In the genomic region with DNA sequence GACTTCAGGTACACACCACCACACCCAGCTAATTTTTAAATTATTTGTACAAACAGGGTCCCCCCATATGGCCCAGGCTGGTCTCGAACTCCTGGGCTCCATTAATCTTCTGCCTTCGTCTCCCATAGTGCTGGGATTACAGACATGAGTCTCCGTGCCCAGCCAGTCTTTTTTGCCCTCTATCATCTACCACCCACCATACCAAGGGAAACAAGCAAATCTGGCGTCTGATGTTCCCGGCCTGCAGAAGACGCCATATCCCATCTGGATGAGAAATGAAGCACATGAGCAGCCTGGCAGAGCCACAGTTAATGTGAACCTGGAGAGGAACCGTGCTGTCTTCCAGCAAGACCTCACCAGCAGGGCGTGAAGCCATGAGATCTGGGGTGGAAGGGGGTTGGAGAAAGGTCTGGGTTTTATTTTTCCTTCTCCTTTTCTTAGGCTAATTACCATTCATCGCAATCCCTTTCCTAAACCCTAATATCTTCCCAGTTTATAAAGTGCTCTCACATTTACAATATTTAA, we compare ENCODE assay signal across 20 cellular contexts. TPM values are rescaled to one million over a fixed set of nuclear protein-coding genes. Genes with fewer than 3 reads are reported as not detected.
DNase-seq lines count a peak whose midpoint lies in the region; ATAC-seq and TF ChIP-seq lines count a peak whose summit lies in the region.
"Had no signal": no experiment of that assay in that cellular context is flagged by ENCODE, and none has a peak within 500 bp of the region (broad histone marks: within the 10 kb centered on the region; RNA-seq: fewer than 3 reads in every experiment).

No MANE protein-coding gene starts in this region.

- H3K9me3 ChIP-seq in ascending aorta: no peaks in the 10 kb centered on the region
- no peaks in the 10 kb centered on the region for H3K9me3 ChIP-seq in thoracic aorta
- H3K9me3 ChIP-seq in trophoblast cell (ENCODE audit: insufficient read depth, low read depth, low read length): no peaks in the 10 kb centered on the region

- H4K12ac ChIP-seq in trophoblast cell (ENCODE audit: low read depth, low read length): no peak overlapping the region

- H3K4me2 ChIP-seq in trophoblast cell (ENCODE audit: low read length): no peak overlapping the region

- H3K27me3 ChIP-seq in ascending aorta: no peaks in the 10 kb centered on the region
- no peaks in the 10 kb centered on the region for H3K27me3 ChIP-seq in thoracic aorta (replicated peaks; ENCODE audit: insufficient read depth)
- no peaks in the 10 kb centered on the region for H3K27me3 ChIP-seq in trophoblast cell (ENCODE audit: insufficient read depth, low read length)

- ATAC-seq in thoracic aorta (ENCODE audit: insufficient number of reproducible peaks, low FRiP score, low read depth): no peak
- ATAC-seq: PC-3 had no signal

- 100% methylated on average over 1 of the region's 9 CpGs for WGBS in trophoblast cell (ENCODE audit: extremely low coverage, insufficient coverage, insufficient read length)

- peak; percentile 31 for DNase-seq in NCI-H1694 treated with DMSO at 0.1 percent for 48 hours (lab: John Stamatoyannopoulos, UW)
- DNase-seq in ascending aorta (ENCODE audit: low spot score in 2 of 2): no peak
- DNase-seq in thoracic aorta (ENCODE audit: low spot score): no peak
- no peak for DNase-seq in trophoblast cell
- no peak for DNase-seq in GOT3 (lab: John Stamatoyannopoulos, UW)
- no peak for DNase-seq in NCI-H82 (lab: John Stamatoyannopoulos, UW)
- DNase-seq: DND-41, NCI-H1092 treated with DMSO at 0.1 percent for 48 hours, NCI-H187, NCI-H2107, NCI-H2227 treated with DMSO at 0.1 percent for 48 hours, NCI-H524, PC-3, RPMI8226, SIG-M5 had no signal

- H3K27ac Mint-ChIP-seq in nephron: peak overlapping the region in 2 of 3 experiments; percentile 71 to 80
- H3K27ac Mint-ChIP-seq: CD14-positive monocyte had no signal

- no peak overlapping the region for H4K91ac ChIP-seq in trophoblast cell (ENCODE audit: low read depth, low read length)

- no peak overlapping the region for H3K9ac ChIP-seq in trophoblast cell (ENCODE audit: low read length)

- H2BK5ac ChIP-seq in trophoblast cell (ENCODE audit: low read depth, low read length, poor library complexity): no peak overlapping the region

- H3K4ac ChIP-seq in trophoblast cell (ENCODE audit: low read depth, low read length): no peak overlapping the region

- H3K23ac ChIP-seq in trophoblast cell (ENCODE audit: low read length): no peak overlapping the region

- H3K18ac ChIP-seq in trophoblast cell (ENCODE audit: low read length): no peak overlapping the region

- no peak overlapping the region for H2AK5ac ChIP-seq in trophoblast cell (ENCODE audit: low read length)

- H3K27ac ChIP-seq in ascending aorta (peak overlapping the region; percentile 88 to 92), thoracic aorta (peak overlapping the region; percentile 39 to 95), trophoblast cell (ENCODE audit: low read depth, low read length) (no peak overlapping the region)

- H3K36me3 Mint-ChIP-seq in nephron (ENCODE audit: low read depth): no peaks in the 10 kb centered on the region
- H3K36me3 Mint-ChIP-seq: CD14-positive monocyte had no signal

- intact Hi-C loops in ascending aorta (cut with DNase I): no loop called here

- no peaks in the 10 kb centered on the region for H3K79me1 ChIP-seq in trophoblast cell (ENCODE audit: low read length)

- H4K8ac ChIP-seq in trophoblast cell (ENCODE audit: low read depth, low read length): no peak overlapping the region

- no peak overlapping the region for H3K4me3 ChIP-seq in ascending aorta
- H3K4me3 ChIP-seq in thoracic aorta: no peak overlapping the region
- H3K4me3 ChIP-seq in trophoblast cell (ENCODE audit: low read depth, low read length): no peak overlapping the region

- no peak overlapping the region for H2AFZ ChIP-seq in trophoblast cell (ENCODE audit: insufficient read depth, low read length, poor library complexity)

- TF ChIP-seq CTCF in ascending aorta (IDR thresholded peaks at IDR 0.05) (no peak), nephron (IDR thresholded peaks at IDR 0.05; ENCODE audit: unreplicated experiment in 3 of 3) (no peak), thoracic aorta (IDR thresholded peaks at IDR 0.05) (no peak)

- H3K36me3 ChIP-seq in ascending aorta (peaks cover 0 to 4% of the 10 kb centered on the region in 2 donors), thoracic aorta (no peaks in the 10 kb centered on the region), trophoblast cell (ENCODE audit: control insufficient read depth in 1 of 2, insufficient read depth in 2 of 2, low read length in 2 of 2) (no peaks in the 10 kb centered on the region)

- H2BK12ac ChIP-seq in trophoblast cell (ENCODE audit: low read length): no peak overlapping the region

- H3K4me1 Mint-ChIP-seq in nephron: peaks cover 68% of the 10 kb centered on the region

- no peak overlapping the region for H3K14ac ChIP-seq in trophoblast cell (ENCODE audit: low read length)

- H2BK120ac ChIP-seq in trophoblast cell (ENCODE audit: insufficient read depth, low read length, poor library complexity): no peak overlapping the region

- H3K4me3 Mint-ChIP-seq in nephron: no peak overlapping the region
- H3K4me3 Mint-ChIP-seq: CD14-positive monocyte had no signal

- no peaks in the 10 kb centered on the region for H3K27me3 Mint-ChIP-seq in nephron (ENCODE audit: low read depth)

- H3K79me2 ChIP-seq in trophoblast cell (ENCODE audit: control insufficient read depth, insufficient read depth, low read length, poor library complexity): no peaks in the 10 kb centered on the region

- H3K4me1 ChIP-seq in ascending aorta (peaks cover 5 to 18% of the 10 kb centered on the region in 2 donors), thoracic aorta (ENCODE audit: control insufficient read depth in 1 of 2, low read depth in 2 of 2) (peaks cover 7 to 37% of the 10 kb centered on the region in 2 donors), trophoblast cell (ENCODE audit: control insufficient read depth in 1 of 2, insufficient read depth in 2 of 2, low read length in 2 of 2) (no peaks in the 10 kb centered on the region)

- no peaks in the 10 kb centered on the region for H3K9me3 Mint-ChIP-seq in nephron
- H3K9me3 Mint-ChIP-seq: CD14-positive monocyte had no signal

RNA-seq across cellular contexts. Expression of a gene that starts 1.8 kb away (rescaled TPM):
- total RNA-seq in ascending aorta: 142 TPM
- total RNA-seq in thoracic aorta: 100 to 1,000 TPM; 232 to 244 TPM
- 2.3 and 2.4 TPM in 2 replicates for polyA plus RNA-seq in trophoblast cell (2013)
- total RNA-seq: G401, H4, PC-3 had no signal
- polyA plus RNA-seq: CD14-positive monocyte had no signal

RNA-seq across cellular contexts. Expression of a gene that starts 20.1 kb away (rescaled TPM):
- total RNA-seq in ascending aorta (not detected), thoracic aorta (not detected)
- polyA plus RNA-seq in trophoblast cell (2013): 0.47 TPM in 2 replicates
- total RNA-seq: G401, H4, PC-3 had no signal
- polyA plus RNA-seq: AG04450, CD14-positive monocyte had no signal
